In the genomic region with DNA sequence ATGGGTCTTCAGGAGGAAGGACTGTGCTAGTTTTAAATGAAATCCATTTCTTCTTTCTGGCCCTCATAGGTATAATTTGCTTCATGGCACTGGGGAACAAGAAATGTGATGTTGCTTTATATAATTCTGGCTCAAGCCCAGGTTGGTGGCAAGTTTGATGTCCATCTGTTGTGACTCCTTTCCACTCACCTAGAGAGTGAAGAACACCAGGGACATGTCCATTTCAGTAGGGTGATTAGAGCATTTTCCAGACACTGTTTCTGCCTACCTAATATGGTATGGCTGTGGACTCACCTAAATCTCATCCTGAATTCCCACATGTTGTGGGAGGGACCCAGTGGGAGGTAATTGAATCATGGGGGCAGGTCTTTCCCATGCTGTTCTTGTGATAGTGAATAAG, we compare ENCODE assay signal across 31 cellular contexts.
A peak's percentile ranks its signal among the peaks of the same experiment; 100 is the strongest.
DNase-seq lines count a peak whose midpoint lies in the region; ATAC-seq and TF ChIP-seq lines count a peak whose summit lies in the region.
"Had no signal": no experiment of that assay in that cellular context is flagged by ENCODE, and none has a peak within 500 bp of the region (broad histone marks: within the 10 kb centered on the region; RNA-seq: fewer than 3 reads in every experiment).

No MANE protein-coding gene starts in this region.

- H3K27me3 ChIP-seq in heart left ventricle = no peaks in the 10 kb centered on the region
- no peaks in the 10 kb centered on the region for H3K27me3 ChIP-seq in left ventricle myocardium inferior (ENCODE audit: low read depth)
- no peaks in the 10 kb centered on the region for H3K27me3 ChIP-seq in mammary epithelial cell (ENCODE audit: insufficient read depth, low read length)
- H3K27me3 ChIP-seq: BE2C; BLaER1; BLaER1 treated with 17β-estradiol and CSF1 and Interleukin-3, amounts not matched to agents 10 nM and 100 nM had no signal

- no peak overlapping the region for H3K4me3 ChIP-seq in heart left ventricle
- H3K4me3 ChIP-seq in left ventricle myocardium inferior = no peak overlapping the region
- H3K4me3 ChIP-seq in HEK293 (ENCODE audit: low read depth, low read length) = no peak overlapping the region
- no peak overlapping the region for H3K4me3 ChIP-seq in mammary epithelial cell (replicated peaks in 1 of 3; ENCODE audit: insufficient read depth in 1 of 3, low read depth in 2 of 3, low read length in 3 of 3)
- H3K4me3 ChIP-seq: A549; BLaER1; BLaER1 treated with 17β-estradiol and CSF1 and Interleukin-3, amounts not matched to agents 10 nM and 100 nM had no signal

- no peak overlapping the region for H2AFZ ChIP-seq in mammary epithelial cell (ENCODE audit: low read depth, low read length)

- H3K9me3 ChIP-seq in heart left ventricle (peaks cover 0 to 7% (median 0%) of the 10 kb centered on the region in 12 donors), left ventricle myocardium inferior (replicated peaks) (no peaks in the 10 kb centered on the region), HEK293 (ENCODE audit: control insufficient read depth, insufficient read depth, low read depth, low read length) (no peaks in the 10 kb centered on the region), mammary epithelial cell (replicated peaks; ENCODE audit: insufficient read depth, low read length) (no peaks in the 10 kb centered on the region)
- H3K9me3 ChIP-seq: BE2C had no signal

- no peak overlapping the region for H3K9ac ChIP-seq in mammary epithelial cell (ENCODE audit: insufficient read depth, low read length)
- H3K9ac ChIP-seq: BLaER1; BLaER1 treated with 17β-estradiol and CSF1 and Interleukin-3, amounts not matched to agents 10 nM and 100 nM had no signal

- CTCF ChIA-PET in HEK293 (lab: Yijun Ruan, JAX) = no interaction called here
- CTCF ChIA-PET in mammary epithelial cell (lab: Charles Lee; ENCODE audit: low non-redundant PET) = no interaction called here

- no TSS peak for BruUV-seq in mammary epithelial cell (replicated peaks; lab: Mats Ljungman, UMichigan)

- H3K4me1 ChIP-seq in heart left ventricle (no peaks in the 10 kb centered on the region), left ventricle myocardium inferior (no peaks in the 10 kb centered on the region), HEK293 (ENCODE audit: control insufficient read depth, insufficient read depth, low read length) (no peaks in the 10 kb centered on the region), mammary epithelial cell (ENCODE audit: insufficient read depth, low read length) (no peaks in the 10 kb centered on the region)
- H3K4me1 ChIP-seq: A549; BE2C; BLaER1; BLaER1 treated with 17β-estradiol and CSF1 and Interleukin-3, amounts not matched to agents 10 nM and 100 nM; Caco-2 had no signal

- TF ChIP-seq POLR2A in heart left ventricle (IDR thresholded peaks at IDR 0.05) = no peak

- DNase-seq in heart left ventricle (no peak), left ventricle myocardium inferior (no peak), NCI-H69 (lab: John Stamatoyannopoulos, UW) (peak; percentile 39), mammary epithelial cell (no peak)
- DNase-seq: 8988T; ACHN; AML-193; BE2C; C1 segment of cervical spinal cord; Caco-2; Calu3; CD4-positive, alpha-beta memory T cell; CD4-positive, alpha-beta T cell; CD4-positive, CD25-positive, alpha-beta regulatory T cell; CD8-positive, alpha-beta memory T cell; CD8-positive, alpha-beta T cell; COR-L47; DMS 273 treated with DMSO at 0.1 percent for 48 hours; DMS153; DMS53; DMS79; DMS79 treated with DMSO at 0.1 percent for 48 hours; DND-41; EL had no signal

- TF ChIP-seq CTCF in heart left ventricle (IDR thresholded peaks at IDR 0.05) = no peak
- TF ChIP-seq CTCF in left ventricle myocardium inferior (IDR thresholded peaks at IDR 0.05; ENCODE audit: borderline replicate concordance) = no peak
- TF ChIP-seq CTCF in HEK293 (tag by site-specific recombination; IDR thresholded peaks at IDR 0.05) = no peak
- TF ChIP-seq CTCF in mammary epithelial cell (conservative IDR thresholded peaks at IDR 0.05 in 1 of 2, IDR thresholded peaks at IDR 0.05 in 1 of 2; ENCODE audit: extremely low read depth in 1 of 2, insufficient read depth in 1 of 2, low read depth in 1 of 2, low read length in 2 of 2) = no peak

- POLR2A ChIA-PET in HEK293 (lab: Yijun Ruan, JAX) = no interaction called here

- no peaks in the 10 kb centered on the region for H3K36me3 ChIP-seq in heart left ventricle
- no peaks in the 10 kb centered on the region for H3K36me3 ChIP-seq in left ventricle myocardium inferior
- H3K36me3 ChIP-seq in HEK293 (ENCODE audit: control insufficient read depth in 2 of 2, insufficient read depth in 1 of 2, low read length in 2 of 2) = no peaks in the 10 kb centered on the region
- no peaks in the 10 kb centered on the region for H3K36me3 ChIP-seq in mammary epithelial cell (ENCODE audit: insufficient read depth, low read length)
- H3K36me3 ChIP-seq: BE2C; BLaER1; BLaER1 treated with 17β-estradiol and CSF1 and Interleukin-3, amounts not matched to agents 10 nM and 100 nM had no signal

- intact Hi-C loops in heart left ventricle (cut with DNase I) (loop anchor here in 9 of 10 donors (5.0 to 10.0 kb wide), 13 partner anchors 254 to 1721 kb away; no protein-coding TSS in a partner anchor), left ventricle myocardium inferior (cut with micrococcal nuclease) (loop anchor here (10.0 kb wide), 2 partner anchors 1544 to 1714 kb away; no protein-coding TSS in a partner anchor), mammary epithelial cell (cut with micrococcal nuclease) (loop anchor here (10.0 kb wide), 1 partner anchor 1254 kb away; no protein-coding TSS in a partner anchor)

- in situ Hi-C loops in mammary epithelial cell (cut with MboI; ENCODE audit: low sequenced_read_pairs in 2 of 2) = loop anchor here in 1 of 2 donors (10.0 kb wide), 1 partner anchor 1554 kb away; no protein-coding TSS in a partner anchor

- H3K4me2 ChIP-seq in mammary epithelial cell (ENCODE audit: insufficient read depth, low read depth, low read length) = no peak overlapping the region
- H3K4me2 ChIP-seq: A549; BLaER1; BLaER1 treated with 17β-estradiol and CSF1 and Interleukin-3, amounts not matched to agents 10 nM and 100 nM had no signal

- H3K27ac ChIP-seq in heart left ventricle (no peak overlapping the region), left ventricle myocardium inferior (replicated peaks) (no peak overlapping the region), HEK293 (ENCODE audit: extremely low read depth, low read depth, low read length) (no peak overlapping the region), mammary epithelial cell (ENCODE audit: insufficient read depth, low read depth, low read length) (no peak overlapping the region)
- H3K27ac ChIP-seq: 22Rv1; A549; BLaER1; BLaER1 treated with 17β-estradiol and CSF1 and Interleukin-3, amounts not matched to agents 10 nM and 100 nM; C4-2B had no signal

- no peaks in the 10 kb centered on the region for H4K20me1 ChIP-seq in mammary epithelial cell (ENCODE audit: insufficient read depth, low read length)
- H4K20me1 ChIP-seq: BLaER1; BLaER1 treated with 17β-estradiol and CSF1 and Interleukin-3, amounts not matched to agents 10 nM and 100 nM had no signal

- no peaks in the 10 kb centered on the region for H3K79me2 ChIP-seq in mammary epithelial cell (ENCODE audit: insufficient read depth, low read length)

- dilution Hi-C loops in mammary epithelial cell (cut with HindIII; ENCODE audit: low sequenced_read_pairs) = no loop called here

- ATAC-seq in heart left ventricle (peak in 3 of 4 donors; percentile 48 to 74 (median 65)), GM18517 (IDR thresholded peaks at IDR 0.05; ENCODE audit: unreplicated experiment) (no peak)
- ATAC-seq: A549; CD8-positive, alpha-beta T cell had no signal

TF ChIP-seq in HEK293, 187 proteins besides CTCF, POLR2A, EP300 and RAD21:
- TF ChIP-seq ZNF596 (tag by site-specific recombination; IDR thresholded peaks at IDR 0.05) (no peak), ZNF626 (tag by site-specific recombination; IDR thresholded peaks at IDR 0.05) (no peak), ZFHX2 (tag by site-specific recombination; conservative IDR thresholded peaks at IDR 0.05) (peak; percentile 58), ZNF530 (tag by site-specific recombination; IDR thresholded peaks at IDR 0.05; ENCODE audit: low read depth) (no peak)
TF ChIP-seq in HEK293: peak in this region for 1.
